ENCODE assay signal across 21 cellular contexts in genomic region chr2:102726128-102727087, GRCh38. TPM values are rescaled to one million over a fixed set of nuclear protein-coding genes. Genes with fewer than 3 reads are reported as not detected.
DNase-seq lines count a peak whose midpoint lies in the region; ATAC-seq, FAIRE-seq and TF ChIP-seq lines count a peak whose summit lies in the region.
"Had no signal": no experiment of that assay in that cellular context is flagged by ENCODE, and none has a peak within 500 bp of the region (broad histone marks: within the 10 kb centered on the region; RNA-seq: fewer than 3 reads in every experiment).

No MANE protein-coding gene starts in this region.

- H3K9me3 ChIP-seq in lower lobe of right lung: no peaks in the 10 kb centered on the region
- H3K9me3 ChIP-seq in small intestine (ENCODE audit: control insufficient read depth, low read depth): no peaks in the 10 kb centered on the region
- H3K9me3 ChIP-seq: A549, Caco-2, sigmoid colon, uterus had no signal

- intact Hi-C loops in lower lobe of right lung (cut with DNase I): no loop called here
- intact Hi-C loops in activated CD4-positive, alpha-beta T cell treated with anti-CD3 and anti-CD28 coated beads for 36 hours (cut with DNase I, micrococcal nuclease): no loop called here

- H3K4me3 Mint-ChIP-seq in activated T-cell treated with anti-CD3 and anti-CD28 coated beads, Interleukin-2, amount 50 U/mL, for 24 hours: no peak overlapping the region
- no peak overlapping the region for H3K4me3 Mint-ChIP-seq in activated CD4-positive, alpha-beta T cell treated with anti-CD3 and anti-CD28 coated beads for 36 hours

- H3K9me3 Mint-ChIP-seq in activated T-cell treated with anti-CD3 and anti-CD28 coated beads, Interleukin-2, amount 50 U/mL, for 24 hours: no peaks in the 10 kb centered on the region
- H3K9me3 Mint-ChIP-seq in activated CD4-positive, alpha-beta T cell treated with anti-CD3 and anti-CD28 coated beads for 36 hours (ENCODE audit: low read depth): no peaks in the 10 kb centered on the region

- TF ChIP-seq CTCF in lower lobe of right lung (IDR thresholded peaks at IDR 0.05): no peak

- no peak for FAIRE-seq in small intestine (lab: Jason Lieb, UNC)
- FAIRE-seq: A549 had no signal

- H3K4me3 ChIP-seq in lower lobe of right lung: no peak overlapping the region
- H3K4me3 ChIP-seq in small intestine (ENCODE audit: low read depth in 1 of 2, low read length in 2 of 2): no peak overlapping the region
- H3K4me3 ChIP-seq: A549, PC-9, sigmoid colon, uterus had no signal

- H3K4me1 Mint-ChIP-seq in activated T-cell treated with anti-CD3 and anti-CD28 coated beads, Interleukin-2, amount 50 U/mL, for 24 hours (ENCODE audit: low read depth): peaks cover 5% of the 10 kb centered on the region
- peaks cover 1% of the 10 kb centered on the region for H3K4me1 Mint-ChIP-seq in activated CD4-positive, alpha-beta T cell treated with anti-CD3 and anti-CD28 coated beads for 36 hours

- CTCF ChIA-PET in activated CD4-positive, alpha-beta T cell treated with anti-CD3 and anti-CD28 coated beads for 36 hours (lab: Charles Lee): interaction anchor here (1.0 kb wide), 1 partner anchor 35 kb away, joined by 3 read pairs; no protein-coding TSS in a partner anchor

- H3K36me3 Mint-ChIP-seq in activated T-cell treated with anti-CD3 and anti-CD28 coated beads, Interleukin-2, amount 50 U/mL, for 24 hours (ENCODE audit: low read depth): peaks cover 87% of the 10 kb centered on the region
- peaks cover 28% of the 10 kb centered on the region for H3K36me3 Mint-ChIP-seq in activated CD4-positive, alpha-beta T cell treated with anti-CD3 and anti-CD28 coated beads for 36 hours (ENCODE audit: low read depth)

- peak overlapping the region; percentile 13 for H3K27ac Mint-ChIP-seq in activated T-cell treated with anti-CD3 and anti-CD28 coated beads, Interleukin-2, amount 50 U/mL, for 24 hours
- no peak overlapping the region for H3K27ac Mint-ChIP-seq in activated CD4-positive, alpha-beta T cell treated with anti-CD3 and anti-CD28 coated beads for 36 hours

- no peaks in the 10 kb centered on the region for H3K27me3 Mint-ChIP-seq in activated T-cell treated with anti-CD3 and anti-CD28 coated beads, Interleukin-2, amount 50 U/mL, for 24 hours
- H3K27me3 Mint-ChIP-seq in activated CD4-positive, alpha-beta T cell treated with anti-CD3 and anti-CD28 coated beads for 36 hours: no peaks in the 10 kb centered on the region

- H3K4me1 ChIP-seq in lower lobe of right lung (no peaks in the 10 kb centered on the region), small intestine (ENCODE audit: control insufficient read depth in 2 of 2, insufficient read depth in 1 of 2, low read depth in 1 of 2, low read length in 1 of 2) (no peaks in the 10 kb centered on the region)
- H3K4me1 ChIP-seq: A549, sigmoid colon, uterus had no signal

- ATAC-seq in lower lobe of right lung: peak; percentile 32 to 66
- no peak for ATAC-seq in activated CD4-positive, alpha-beta T cell treated with anti-CD3 and anti-CD28 coated beads for 36 hours
- ATAC-seq: A549, HCT116 had no signal

- peaks cover 55% of the 10 kb centered on the region for H3K36me3 ChIP-seq in lower lobe of right lung
- peaks cover 11 to 13% of the 10 kb centered on the region in 2 donors for H3K36me3 ChIP-seq in small intestine (ENCODE audit: control insufficient read depth in 2 of 2, insufficient read depth in 2 of 2, low read length in 2 of 2)
- H3K36me3 ChIP-seq: uterus had no signal

- no peak for DNase-seq in activated T-cell treated with anti-CD3 and anti-CD28 coated beads, Interleukin-2, amount 50 U/mL, for 24 hours
- no peak for DNase-seq in activated T-cell treated with anti-CD3 and anti-CD28 coated beads, Interleukin-2, amount 50 U/mL, for 48 hours
- peak; percentile 43 for DNase-seq in NCI-H2029 treated with DMSO at 0.1 percent for 48 hours (lab: John Stamatoyannopoulos, UW)
- DNase-seq in lower lobe of right lung: no peak
- peak; percentile 16 for DNase-seq in small intestine
- DNase-seq in activated CD4-positive, alpha-beta T cell treated with anti-CD3 and anti-CD28 coated beads for 36 hours: no peak
- no peak for DNase-seq in cortex of kidney (lab: John Stamatoyannopoulos, UW)
- no peak for DNase-seq in midbrain (lab: John Stamatoyannopoulos, UW)
- DNase-seq: activated CD4-positive, alpha-beta T cell treated with anti-CD3 and anti-CD28 coated beads, Interleukin-2, amount 50 U/mL, for 4 hours; activated naive CD4-positive, alpha-beta T cell; amygdala; Caco-2; effector CD8-positive, alpha-beta T cell; NCI-H1436; NCI-H526 treated with DMSO at 0.1 percent for 48 hours; PC-9; sigmoid colon; T-helper 1 cell; uterus had no signal

- 39 to 61% (median 47%) methylated on average over 15 of the region's 15 CpGs for WGBS in small intestine, 3 donors

- H3K27me3 ChIP-seq in lower lobe of right lung (ENCODE audit: low read depth) (no peaks in the 10 kb centered on the region), small intestine (ENCODE audit: control insufficient read depth in 2 of 2, insufficient read depth in 2 of 2, low read length in 2 of 2) (no peaks in the 10 kb centered on the region)
- H3K27me3 ChIP-seq: sigmoid colon, uterus had no signal

- POLR2A ChIA-PET in activated CD4-positive, alpha-beta T cell treated with anti-CD3 and anti-CD28 coated beads for 36 hours (lab: Charles Lee): no interaction called here

- H3K27ac ChIP-seq in lower lobe of right lung (no peak overlapping the region), small intestine (ENCODE audit: low read depth in 1 of 2, low read length in 1 of 2) (no peak overlapping the region)
- H3K27ac ChIP-seq: A549, PC-9, sigmoid colon, uterus had no signal

RNA-seq across cellular contexts. Expression of gene TMEM182, which starts 35.4 kb away (rescaled TPM):
- total RNA-seq in lower lobe of right lung: 3.7 TPM
- polyA plus RNA-seq in small intestine: 1 to 10 TPM in 2 of 3 donors, under 1 TPM in 1; 0.67 to 3.5 (median 2.7) TPM
- 1 to 10 TPM; 6.1 to 7.4 TPM for total RNA-seq in activated CD4-positive, alpha-beta T cell treated with anti-CD3 and anti-CD28 coated beads for 36 hours

Comparison
In these comparisons a context has a peak if more than half of its experiments do, and no peak if none do; other contexts are left out.
1. DNase-seq: peak in NCI-H2029 treated with DMSO at 0.1 percent for 48 hours (single experiment) and small intestine (single experiment); none in activated T-cell treated with anti-CD3 and anti-CD28 coated beads, Interleukin-2, amount 50 U/mL, for 24 hours (single experiment), activated T-cell treated with anti-CD3 and anti-CD28 coated beads, Interleukin-2, amount 50 U/mL, for 48 hours (0 of 2), lower lobe of right lung (single experiment), activated CD4-positive, alpha-beta T cell treated with anti-CD3 and anti-CD28 coated beads for 36 hours (single experiment), cortex of kidney (single experiment) and midbrain (single experiment).